Comparison of ENCODE assay signal across 10 cellular contexts in genomic region chr17:77886387-77886728, GRCh38.
DNase-seq lines count a peak whose midpoint lies in the region; ATAC-seq and TF ChIP-seq lines count a peak whose summit lies in the region.
"Had no signal": no experiment of that assay in that cellular context is flagged by ENCODE, and none has a peak within 500 bp of the region (broad histone marks: within the 10 kb centered on the region; RNA-seq: fewer than 3 reads in every experiment).

No MANE protein-coding gene starts in this region.

- CTCF ChIA-PET in CD8-positive, alpha-beta memory T cell (lab: Charles Lee) = interaction anchor here (1.9 kb wide), 1 partner anchor 72 kb away, joined by 7 read pairs; the partner anchor contains the start of gene TNRC6C
- CTCF ChIA-PET in mammary epithelial cell (lab: Charles Lee; ENCODE audit: low non-redundant PET) = interaction anchor here (0.6 kb wide), 2 partner anchors 134 to 600 kb away, joined by 3 read pairs; no protein-coding TSS in a partner anchor
- CTCF ChIA-PET in SK-N-SH (lab: Yijun Ruan, JAX) = interaction anchor here (0.9 to 1.5 kb wide), 9 partner anchors 9 to 456 kb away, joined by 3 to 5 read pairs (median 3); no protein-coding TSS in a partner anchor

- TF ChIP-seq CTCF in mammary epithelial cell (conservative IDR thresholded peaks at IDR 0.05 in 1 of 2, IDR thresholded peaks at IDR 0.05 in 1 of 2; ENCODE audit: extremely low read depth in 1 of 2, insufficient read depth in 1 of 2, low read depth in 1 of 2, low read length in 2 of 2) = no peak
- no peak for TF ChIP-seq CTCF in endothelial cell (IDR thresholded peaks at IDR 0.05; ENCODE audit: unreplicated experiment)
- no peak for TF ChIP-seq CTCF in SK-N-SH (IDR thresholded peaks at IDR 0.05)

- no peak overlapping the region for H3K9ac ChIP-seq in mammary epithelial cell (ENCODE audit: insufficient read depth, low read length)
- no peak overlapping the region for H3K9ac ChIP-seq in SK-N-SH

- peaks cover 58 to 74% (median 65%) of the 10 kb centered on the region in 3 donors for H3K4me1 Mint-ChIP-seq in CD8-positive, alpha-beta memory T cell
- H3K4me1 Mint-ChIP-seq in naive B cell (peaks cover 61 to 76% (median 75%) of the 10 kb centered on the region in 3 donors), endothelial cell (ENCODE audit: unreplicated experiment) (peaks cover 3% of the 10 kb centered on the region)

- DNase-seq in CD8-positive, alpha-beta memory T cell = no peak
- DNase-seq in LoVo (ENCODE audit: low spot score) = peak; percentile 34
- DNase-seq in mammary epithelial cell = peak; percentile 23
- DNase-seq in naive B cell = no peak
- no peak for DNase-seq in NCI-H1092 treated with DMSO at 0.1 percent for 48 hours (lab: John Stamatoyannopoulos, UW)
- no peak for DNase-seq in endothelial cell (ENCODE audit: low spot score)
- DNase-seq in SK-N-SH = no peak
- DNase-seq: activated gamma-delta T cell treated with Interleukin-2 at 50 U/mL for 16 hours had no signal

- H3K27ac ChIP-seq in CD8-positive, alpha-beta memory T cell (ENCODE audit: low read depth, low read length) = no peak overlapping the region
- H3K27ac ChIP-seq in mammary epithelial cell (ENCODE audit: insufficient read depth, low read depth, low read length) (no peak overlapping the region), SK-N-SH (ENCODE audit: low read depth in 2 of 2, low read length in 1 of 2) (no peak overlapping the region)

- peak overlapping the region; percentile 80 to 99 (median 98) for H3K27ac Mint-ChIP-seq in CD8-positive, alpha-beta memory T cell
- H3K27ac Mint-ChIP-seq in naive B cell (peak overlapping the region; percentile 79 to 99 (median 98)), endothelial cell (ENCODE audit: unreplicated experiment) (no peak overlapping the region)
- H3K27ac Mint-ChIP-seq: mesothelial cell of epicardium had no signal

- no peaks in the 10 kb centered on the region for H3K27me3 ChIP-seq in CD8-positive, alpha-beta memory T cell (ENCODE audit: insufficient read depth, low read length, poor library complexity, severe bottlenecking)
- H3K27me3 ChIP-seq in mammary epithelial cell (ENCODE audit: insufficient read depth, low read length) (no peaks in the 10 kb centered on the region), SK-N-SH (ENCODE audit: insufficient read depth) (peaks cover 6% of the 10 kb centered on the region; the same call in 1 of the 2 replicates)

- no TSS peak for BruUV-seq in mammary epithelial cell (replicated peaks; lab: Mats Ljungman, UMichigan)

- H2AFZ ChIP-seq in mammary epithelial cell (ENCODE audit: low read depth, low read length) (no peak overlapping the region), SK-N-SH (ENCODE audit: low read depth) (no peak overlapping the region)

- dilution Hi-C loops in mammary epithelial cell (cut with HindIII; ENCODE audit: low sequenced_read_pairs) = no loop called here

- no peak for TF ChIP-seq EP300 in SK-N-SH (IDR thresholded peaks at IDR 0.05; ENCODE audit: borderline replicate concordance in 1 of 2, low read depth in 1 of 2, low read length in 1 of 2)

- no peaks in the 10 kb centered on the region for H3K9me3 Mint-ChIP-seq in CD8-positive, alpha-beta memory T cell
- H3K9me3 Mint-ChIP-seq in naive B cell = no peaks in the 10 kb centered on the region
- H3K9me3 Mint-ChIP-seq in endothelial cell (ENCODE audit: unreplicated experiment) = no peaks in the 10 kb centered on the region
- H3K9me3 Mint-ChIP-seq: mesothelial cell of epicardium had no signal

- H3K9me2 ChIP-seq in SK-N-SH = no peaks in the 10 kb centered on the region

- no peaks in the 10 kb centered on the region for H3K9me3 ChIP-seq in CD8-positive, alpha-beta memory T cell (ENCODE audit: low read length)
- H3K9me3 ChIP-seq in mammary epithelial cell (replicated peaks; ENCODE audit: insufficient read depth, low read length) = no peaks in the 10 kb centered on the region
- H3K9me3 ChIP-seq in SK-N-SH = no peaks in the 10 kb centered on the region

- peaks cover 58% of the 10 kb centered on the region for H3K4me1 ChIP-seq in CD8-positive, alpha-beta memory T cell (ENCODE audit: insufficient read depth, low read length)
- H3K4me1 ChIP-seq in mammary epithelial cell (ENCODE audit: insufficient read depth, low read length) (peaks cover 25% of the 10 kb centered on the region), SK-N-SH (ENCODE audit: control insufficient read depth in 1 of 2, insufficient read depth in 2 of 2, low read depth in 1 of 2, low read length in 1 of 2) (peaks cover 8 to 45% of the 10 kb centered on the region in 2 experiments)

- no peaks in the 10 kb centered on the region for H3F3A ChIP-seq in SK-N-SH (replicated peaks; ENCODE audit: insufficient read depth)

- H4K20me1 ChIP-seq in mammary epithelial cell (ENCODE audit: insufficient read depth, low read length) (no peaks in the 10 kb centered on the region), SK-N-SH (ENCODE audit: insufficient read depth) (no peaks in the 10 kb centered on the region)

- H3K79me2 ChIP-seq in mammary epithelial cell (ENCODE audit: insufficient read depth, low read length) (no peaks in the 10 kb centered on the region), SK-N-SH (ENCODE audit: insufficient read depth) (no peaks in the 10 kb centered on the region)

- H3K27me3 Mint-ChIP-seq in CD8-positive, alpha-beta memory T cell = peaks cover 0 to 2% of the 10 kb centered on the region in 2 donors
- peaks cover 10 to 34% (median 12%) of the 10 kb centered on the region in 3 donors for H3K27me3 Mint-ChIP-seq in naive B cell
- peaks cover 8% of the 10 kb centered on the region for H3K27me3 Mint-ChIP-seq in endothelial cell (ENCODE audit: unreplicated experiment)

- TF ChIP-seq RAD21 in SK-N-SH (IDR thresholded peaks at IDR 0.05; ENCODE audit: low read length) = no peak

- POLR2A ChIA-PET in CD8-positive, alpha-beta memory T cell (lab: Charles Lee) = interaction anchor here (3.4 kb wide), 1 partner anchor 72 kb away, joined by 36 read pairs; the partner anchor contains the start of gene TNRC6C
- POLR2A ChIA-PET in SK-N-SH (lab: Yijun Ruan, JAX) = interaction anchor here (0.7 to 1.4 kb wide), 2 partner anchors 28 to 72 kb away, joined by 3 to 8 read pairs; partner anchors contain the start of gene TNRC6C

- TF ChIP-seq POLR2A in GM18505 (IDR thresholded peaks at IDR 0.05; ENCODE audit: borderline replicate concordance, extremely low read depth, insufficient read depth, insufficient read length) = no peak

- no peaks in the 10 kb centered on the region for H3K36me3 ChIP-seq in CD8-positive, alpha-beta memory T cell (ENCODE audit: insufficient read depth, low read length)
- H3K36me3 ChIP-seq in mammary epithelial cell (ENCODE audit: insufficient read depth, low read length) (no peaks in the 10 kb centered on the region), SK-N-SH (replicated peaks in 1 of 2; ENCODE audit: control insufficient read depth in 1 of 2, insufficient read depth in 2 of 2, low read length in 1 of 2) (no peaks in the 10 kb centered on the region)

- WGBS in mammary epithelial cell (ENCODE audit: low coverage, missing lambda C conversion rate) = 73% methylated on average over 12 of the region's 13 CpGs
- WGBS in SK-N-SH (ENCODE audit: low lambda C conversion rate) = 77% methylated on average over 13 of the region's 13 CpGs

- H3K36me3 Mint-ChIP-seq in CD8-positive, alpha-beta memory T cell = peaks cover 0 to 3% (median 0%) of the 10 kb centered on the region in 3 donors
- no peaks in the 10 kb centered on the region for H3K36me3 Mint-ChIP-seq in naive B cell
- H3K36me3 Mint-ChIP-seq in endothelial cell (ENCODE audit: low read depth, unreplicated experiment) = no peaks in the 10 kb centered on the region
- H3K36me3 Mint-ChIP-seq: mesothelial cell of epicardium had no signal

- peak overlapping the region in 5 of 7 donors; percentile 44 to 92 (median 77) for H3K4me3 Mint-ChIP-seq in CD8-positive, alpha-beta memory T cell
- H3K4me3 Mint-ChIP-seq in naive B cell (peak overlapping the region in 7 of 8 donors; percentile 19 to 91 (median 69)), endothelial cell (ENCODE audit: unreplicated experiment) (no peak overlapping the region)

- H3K4me3 ChIP-seq in CD8-positive, alpha-beta memory T cell (ENCODE audit: low read length) = no peak overlapping the region
- H3K4me3 ChIP-seq in mammary epithelial cell (replicated peaks in 1 of 3; ENCODE audit: insufficient read depth in 1 of 3, low read depth in 2 of 3, low read length in 3 of 3) (no peak overlapping the region), SK-N-SH (ENCODE audit: low read depth in 2 of 2, low read length in 1 of 2) (no peak overlapping the region)

- H3K4me2 ChIP-seq in mammary epithelial cell (ENCODE audit: insufficient read depth, low read depth, low read length) (no peak overlapping the region), SK-N-SH (no peak overlapping the region)

- ATAC-seq in naive B cell (ENCODE audit: low read depth in 2 of 2) = no peak
- ATAC-seq in GM18505 (IDR thresholded peaks at IDR 0.05; ENCODE audit: unreplicated experiment) = no peak

- in situ Hi-C loops in mammary epithelial cell (cut with MboI; ENCODE audit: low sequenced_read_pairs in 2 of 2) = no loop called here

- intact Hi-C loops in mammary epithelial cell (cut with micrococcal nuclease) = no loop called here

TF ChIP-seq in SK-N-SH, 30 proteins besides CTCF, POLR2A, EP300 and RAD21 (continues in another document):
- TF ChIP-seq RFX5 (IDR thresholded peaks at IDR 0.05; ENCODE audit: low read length) (no peak), ELF1 (IDR thresholded peaks at IDR 0.05) (no peak), ZBTB33 (IDR thresholded peaks at IDR 0.05; ENCODE audit: borderline replicate concordance, low read depth) (no peak), GABPA (IDR thresholded peaks at IDR 0.05; ENCODE audit: low read depth) (no peak)

Comparison
In these comparisons a context has a peak if more than half of its experiments do, and no peak if none do; other contexts are left out.
1. DNase-seq: peak in LoVo (single experiment) and mammary epithelial cell (single experiment); none in CD8-positive, alpha-beta memory T cell (0 of 5), naive B cell (single experiment), NCI-H1092 treated with DMSO at 0.1 percent for 48 hours (single experiment), endothelial cell (single experiment) and SK-N-SH (single experiment).